ENCODE assay signal across 14 cellular contexts in the genomic region with DNA sequence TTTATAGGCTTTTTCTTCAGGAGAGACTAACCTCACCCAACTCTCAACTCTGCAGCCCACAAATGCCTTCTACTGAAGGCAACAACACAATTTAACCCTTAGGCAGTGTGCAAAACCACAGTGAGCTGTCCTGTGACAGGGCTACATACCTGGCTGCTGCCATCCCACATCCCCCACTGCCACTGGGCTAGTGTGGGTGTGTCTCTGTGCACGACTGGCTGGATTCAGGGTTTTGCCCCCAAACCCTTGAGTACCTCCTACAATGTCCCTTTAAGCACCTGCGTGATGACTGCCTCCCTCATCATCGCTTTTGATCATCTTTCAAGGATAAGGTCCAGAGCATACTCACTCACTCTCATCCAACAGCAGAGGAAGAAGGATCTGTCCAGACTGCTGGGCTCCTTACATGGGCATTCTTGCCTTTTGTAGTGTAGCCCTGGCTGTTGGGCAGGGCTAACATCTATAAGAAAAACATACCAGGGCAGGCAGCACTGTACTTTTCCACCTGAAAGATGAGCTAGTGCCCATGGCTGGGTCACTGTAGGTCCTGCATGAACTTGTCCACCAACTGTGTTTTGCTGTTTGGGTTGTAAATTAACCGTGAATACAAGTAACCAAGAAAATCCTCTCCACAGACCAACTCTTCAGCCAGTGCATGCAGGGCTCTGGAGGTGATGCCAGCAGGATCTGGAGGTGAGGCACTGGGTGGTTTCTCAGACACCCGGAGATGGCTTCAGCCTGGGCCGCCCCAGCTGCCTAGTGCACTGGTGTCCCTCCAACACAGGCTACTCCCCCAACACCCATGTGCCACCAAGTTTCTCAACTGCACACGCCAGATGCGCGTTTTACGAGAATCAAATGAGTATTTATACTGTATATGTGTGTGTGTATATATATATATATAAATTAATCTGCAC. TPM values are rescaled to one million over a fixed set of nuclear protein-coding genes. Genes with fewer than 3 reads are reported as not detected.
A peak's percentile ranks its signal among the peaks of the same experiment; 100 is the strongest.
DNase-seq lines count a peak whose midpoint lies in the region; ATAC-seq and TF ChIP-seq lines count a peak whose summit lies in the region.
"Had no signal": no experiment of that assay in that cellular context is flagged by ENCODE, and none has a peak within 500 bp of the region (broad histone marks: within the 10 kb centered on the region; RNA-seq: fewer than 3 reads in every experiment).

No MANE protein-coding gene starts in this region.

- H3K27me3 ChIP-seq in upper lobe of left lung = no peaks in the 10 kb centered on the region
- H3K27me3 ChIP-seq: colonic mucosa, vagina had no signal

- CTCF ChIA-PET in activated naive CD4-positive, alpha-beta T cell treated with anti-CD3 and anti-CD28 coated beads, Interleukin-2, amount 10 ng/mL, durations not matched to agents 7 days and 5 days (lab: Charles Lee) = interaction anchor here (0.9 to 3.7 kb wide), 4 partner anchors 10 to 157 kb away, joined by 3 to 12 read pairs (median 4); no protein-coding TSS in a partner anchor
- CTCF ChIA-PET in activated CD8-positive, alpha-beta T cell treated with anti-CD3 and anti-CD28 coated beads for 36 hours (lab: Charles Lee) = interaction anchor here (3.7 kb wide), 1 partner anchor 10 kb away, joined by 17 read pairs; no protein-coding TSS in a partner anchor

- peak; percentile 61 for ATAC-seq in activated CD8-positive, alpha-beta T cell treated with anti-CD3 and anti-CD28 coated beads for 36 hours
- peak; percentile 40 for ATAC-seq in stimulated activated naive CD8-positive, alpha-beta T cell treated with anti-CD3 and anti-CD28 coated beads, Interleukin-15, amount 100 ng/mL, for 72 hours
- ATAC-seq in upper lobe of left lung (ENCODE audit: low FRiP score in 2 of 2) = no peak

- no peaks in the 10 kb centered on the region for H3K9me3 Mint-ChIP-seq in activated naive CD4-positive, alpha-beta T cell treated with anti-CD3 and anti-CD28 coated beads, Interleukin-2, amount 10 ng/mL, durations not matched to agents 7 days and 5 days
- no peaks in the 10 kb centered on the region for H3K9me3 Mint-ChIP-seq in activated CD8-positive, alpha-beta T cell treated with anti-CD3 and anti-CD28 coated beads for 36 hours
- no peaks in the 10 kb centered on the region for H3K9me3 Mint-ChIP-seq in stimulated activated naive CD8-positive, alpha-beta T cell treated with anti-CD3 and anti-CD28 coated beads, Interleukin-15, amount 100 ng/mL, for 72 hours
- H3K9me3 Mint-ChIP-seq: memory B cell had no signal

- H3K4me3 ChIP-seq in upper lobe of left lung = no peak overlapping the region
- H3K4me3 ChIP-seq: colonic mucosa, vagina had no signal

- H3K27ac Mint-ChIP-seq in activated naive CD4-positive, alpha-beta T cell treated with anti-CD3 and anti-CD28 coated beads, Interleukin-2, amount 10 ng/mL, durations not matched to agents 7 days and 5 days = peak overlapping the region; percentile 35
- H3K27ac Mint-ChIP-seq in activated CD8-positive, alpha-beta T cell treated with anti-CD3 and anti-CD28 coated beads for 36 hours = peak overlapping the region; percentile 53
- peak overlapping the region in 1 of 2 donors; percentile 8 for H3K27ac Mint-ChIP-seq in stimulated activated naive CD8-positive, alpha-beta T cell treated with anti-CD3 and anti-CD28 coated beads, Interleukin-15, amount 100 ng/mL, for 72 hours
- H3K27ac Mint-ChIP-seq: memory B cell had no signal

- H3K36me3 Mint-ChIP-seq in activated naive CD4-positive, alpha-beta T cell treated with anti-CD3 and anti-CD28 coated beads, Interleukin-2, amount 10 ng/mL, durations not matched to agents 7 days and 5 days = peaks cover 16% of the 10 kb centered on the region
- peaks cover 3% of the 10 kb centered on the region for H3K36me3 Mint-ChIP-seq in activated CD8-positive, alpha-beta T cell treated with anti-CD3 and anti-CD28 coated beads for 36 hours (ENCODE audit: low read depth)
- H3K36me3 Mint-ChIP-seq: memory B cell had no signal

- H3K27ac ChIP-seq in epithelial cell of prostate (peak overlapping the region; percentile 9), upper lobe of left lung (no peak overlapping the region)
- H3K27ac ChIP-seq: colonic mucosa, vagina had no signal

- no peak for TF ChIP-seq CTCF in activated CD8-positive, alpha-beta T cell treated with anti-CD3 and anti-CD28 coated beads for 36 hours (IDR thresholded peaks at IDR 0.05)
- no peak for TF ChIP-seq CTCF in upper lobe of left lung (IDR thresholded peaks at IDR 0.05)

- peak; percentile 17 for DNase-seq in activated naive CD4-positive, alpha-beta T cell treated with anti-CD3 and anti-CD28 coated beads, Interleukin-2, amount 10 ng/mL, durations not matched to agents 7 days and 5 days
- no peak for DNase-seq in activated naive CD4-positive, alpha-beta T cell treated with Interleukin-2 at 50 U/mL for 16 hours
- DNase-seq in activated CD8-positive, alpha-beta T cell treated with anti-CD3 and anti-CD28 coated beads for 36 hours = no peak
- peak; percentile 14 for DNase-seq in epithelial cell of prostate (ENCODE audit: low read depth, low spot score)
- DNase-seq in stimulated activated naive CD8-positive, alpha-beta T cell treated with anti-CD3 and anti-CD28 coated beads, Interleukin-15, amount 100 ng/mL, for 72 hours = peak in 1 of 2 donors; percentile 6
- DNase-seq in occipital lobe (lab: John Stamatoyannopoulos, UW) = no peak
- DNase-seq in putamen (ENCODE audit: low spot score) = no peak
- DNase-seq in upper lobe of left lung = no peak
- DNase-seq: colonic mucosa; DMS79 treated with DMSO at 0.1 percent for 48 hours; NCI-H2171; stimulated activated CD4-positive, alpha-beta T cell treated with anti-CD3 and anti-CD28 coated beads, Interleukin-15, amount 100 ng/mL, for 24 hours had no signal

- no peaks in the 10 kb centered on the region for H3K9me3 ChIP-seq in upper lobe of left lung
- H3K9me3 ChIP-seq: colonic mucosa, vagina had no signal

- peaks cover 6% of the 10 kb centered on the region for H3K4me1 Mint-ChIP-seq in activated naive CD4-positive, alpha-beta T cell treated with anti-CD3 and anti-CD28 coated beads, Interleukin-2, amount 10 ng/mL, durations not matched to agents 7 days and 5 days
- peaks cover 14% of the 10 kb centered on the region for H3K4me1 Mint-ChIP-seq in activated CD8-positive, alpha-beta T cell treated with anti-CD3 and anti-CD28 coated beads for 36 hours (ENCODE audit: low read depth)
- H3K4me1 Mint-ChIP-seq in stimulated activated naive CD8-positive, alpha-beta T cell treated with anti-CD3 and anti-CD28 coated beads, Interleukin-15, amount 100 ng/mL, for 72 hours = peaks cover 26% of the 10 kb centered on the region
- H3K4me1 Mint-ChIP-seq: memory B cell had no signal

- TF ChIP-seq POLR2A in upper lobe of left lung (IDR thresholded peaks at IDR 0.05) = no peak

- intact Hi-C loops in activated CD8-positive, alpha-beta T cell treated with anti-CD3 and anti-CD28 coated beads for 36 hours (cut with micrococcal nuclease) = no loop called here

- peaks cover 0 to 14% (median 9%) of the 10 kb centered on the region in 4 donors for H3K4me1 ChIP-seq in upper lobe of left lung
- H3K4me1 ChIP-seq: colonic mucosa had no signal

- POLR2A ChIA-PET in activated CD8-positive, alpha-beta T cell treated with anti-CD3 and anti-CD28 coated beads for 36 hours (lab: Charles Lee) = interaction anchor here (1.1 to 1.6 kb wide), 2 partner anchors 27 to 36 kb away, joined by 3 to 4 read pairs; no protein-coding TSS in a partner anchor

- WGBS in upper lobe of left lung, 2 donors = 94% methylated on average over 9 to 10 of the region's 10 CpGs

- H3K4me3 Mint-ChIP-seq in activated naive CD4-positive, alpha-beta T cell treated with anti-CD3 and anti-CD28 coated beads, Interleukin-2, amount 10 ng/mL, durations not matched to agents 7 days and 5 days = no peak overlapping the region
- no peak overlapping the region for H3K4me3 Mint-ChIP-seq in activated CD8-positive, alpha-beta T cell treated with anti-CD3 and anti-CD28 coated beads for 36 hours
- H3K4me3 Mint-ChIP-seq in stimulated activated naive CD8-positive, alpha-beta T cell treated with anti-CD3 and anti-CD28 coated beads, Interleukin-15, amount 100 ng/mL, for 72 hours = no peak overlapping the region
- H3K4me3 Mint-ChIP-seq: memory B cell had no signal

- H3K36me3 ChIP-seq in upper lobe of left lung = peaks cover 0 to 15% (median 6%) of the 10 kb centered on the region in 4 donors
- H3K36me3 ChIP-seq: colonic mucosa had no signal

- TF ChIP-seq EP300 in upper lobe of left lung (IDR thresholded peaks at IDR 0.05) = no peak

- no peaks in the 10 kb centered on the region for H3K27me3 Mint-ChIP-seq in activated naive CD4-positive, alpha-beta T cell treated with anti-CD3 and anti-CD28 coated beads, Interleukin-2, amount 10 ng/mL, durations not matched to agents 7 days and 5 days
- H3K27me3 Mint-ChIP-seq in activated CD8-positive, alpha-beta T cell treated with anti-CD3 and anti-CD28 coated beads for 36 hours = no peaks in the 10 kb centered on the region
- no peaks in the 10 kb centered on the region for H3K27me3 Mint-ChIP-seq in stimulated activated naive CD8-positive, alpha-beta T cell treated with anti-CD3 and anti-CD28 coated beads, Interleukin-15, amount 100 ng/mL, for 72 hours
- H3K27me3 Mint-ChIP-seq: memory B cell had no signal

RNA-seq across cellular contexts. Expression of a gene that starts 45.2 kb away (rescaled TPM):
- total RNA-seq in activated CD8-positive, alpha-beta T cell treated with anti-CD3 and anti-CD28 coated beads for 36 hours = 100 to 1,000 TPM; 259 to 260 TPM
- total RNA-seq in occipital lobe = 92.2 TPM
- 100 to 1,000 TPM in 3 of 6 donors, 10 to 100 TPM in 3; 69.8 to 383 (median 99.5) TPM for total RNA-seq in upper lobe of left lung

Comparison
In these comparisons a context has a peak if more than half of its experiments do, and no peak if none do; other contexts are left out.
1. DNase-seq: peak in activated naive CD4-positive, alpha-beta T cell treated with anti-CD3 and anti-CD28 coated beads, Interleukin-2, amount 10 ng/mL, durations not matched to agents 7 days and 5 days (single experiment) and epithelial cell of prostate (single experiment); none in activated naive CD4-positive, alpha-beta T cell treated with Interleukin-2 at 50 U/mL for 16 hours (single experiment), activated CD8-positive, alpha-beta T cell treated with anti-CD3 and anti-CD28 coated beads for 36 hours (single experiment), occipital lobe (single experiment), putamen (single experiment) and upper lobe of left lung (0 of 2).
2. ATAC-seq: peak in activated CD8-positive, alpha-beta T cell treated with anti-CD3 and anti-CD28 coated beads for 36 hours (single experiment) and stimulated activated naive CD8-positive, alpha-beta T cell treated with anti-CD3 and anti-CD28 coated beads, Interleukin-15, amount 100 ng/mL, for 72 hours (single experiment); none in upper lobe of left lung (0 of 2).